In the genomic region with DNA sequence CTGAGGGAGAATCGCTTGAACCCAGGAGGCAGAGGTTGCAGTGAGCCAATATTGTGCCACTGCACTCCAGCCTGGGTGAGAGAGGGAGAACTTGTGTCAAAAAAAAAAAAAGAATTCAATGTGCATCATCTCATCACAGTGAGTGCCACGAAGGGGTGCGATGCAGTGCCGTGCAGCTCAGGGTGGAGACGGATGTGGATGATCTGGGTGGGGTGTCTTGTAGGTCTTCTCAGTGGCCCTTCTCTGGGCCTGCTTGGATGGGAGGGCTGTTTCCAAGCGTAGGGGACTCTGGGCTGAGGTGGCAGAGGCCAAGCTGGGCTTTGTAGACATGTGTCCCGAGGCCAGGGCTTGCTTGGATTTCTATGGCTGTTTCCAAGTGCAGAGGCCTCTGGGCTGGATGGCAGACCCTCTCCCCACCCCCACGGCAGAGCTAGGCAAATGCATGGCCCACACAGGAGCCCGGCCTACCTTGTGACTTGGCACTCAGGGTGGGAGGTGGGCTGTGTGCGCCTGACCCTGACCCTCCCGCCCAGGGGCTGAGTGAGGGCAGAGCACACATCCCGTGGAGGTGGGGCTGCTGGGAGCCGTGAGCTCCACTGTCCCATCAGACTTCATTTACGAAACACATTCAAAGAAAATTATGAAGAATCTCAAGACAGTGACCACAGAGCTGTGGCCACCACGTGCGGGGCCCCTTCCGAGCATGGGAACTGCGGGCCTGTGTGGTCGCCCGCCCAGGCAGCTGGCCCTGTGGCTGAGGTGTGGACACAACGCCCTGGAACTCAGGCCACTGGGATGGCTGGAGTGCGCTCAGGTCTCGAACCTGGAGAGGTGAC, we compare ENCODE assay signal across 15 cellular contexts.
"Had no signal": no experiment of that assay in that cellular context is flagged by ENCODE, and none has a peak within 500 bp of the region (broad histone marks: within the 10 kb centered on the region; RNA-seq: fewer than 3 reads in every experiment).

No MANE protein-coding gene starts in this region.

- H3K9me3 ChIP-seq: adrenal gland, gastroesophageal sphincter, heart right ventricle, testis had no signal

- ATAC-seq: activated CD8-positive, alpha-beta T cell treated with anti-CD3 and anti-CD28 coated beads for 36 hours; gastroesophageal sphincter; heart right ventricle; stimulated activated naive CD8-positive, alpha-beta T cell treated with anti-CD3 and anti-CD28 coated beads, Interleukin-15, amount 100 ng/mL, for 72 hours; WTC11 had no signal

- H3K27me3 Mint-ChIP-seq: activated CD8-positive, alpha-beta T cell treated with anti-CD3 and anti-CD28 coated beads for 36 hours; stimulated activated naive CD8-positive, alpha-beta T cell treated with anti-CD3 and anti-CD28 coated beads, Interleukin-15, amount 100 ng/mL, for 72 hours had no signal

- H3K9me3 Mint-ChIP-seq: activated CD8-positive, alpha-beta T cell treated with anti-CD3 and anti-CD28 coated beads for 36 hours; activated naive CD4-positive, alpha-beta T cell treated with anti-CD3 and anti-CD28 coated beads, Interleukin-2, amount 10 ng/mL, durations not matched to agents 7 days and 5 days; naive B cell; stimulated activated naive CD8-positive, alpha-beta T cell treated with anti-CD3 and anti-CD28 coated beads, Interleukin-15, amount 100 ng/mL, for 72 hours had no signal

- H3K27me3 ChIP-seq: adrenal gland, dorsolateral prefrontal cortex, gastroesophageal sphincter, testis had no signal

- H3K4me3 Mint-ChIP-seq: activated CD8-positive, alpha-beta T cell treated with anti-CD3 and anti-CD28 coated beads for 36 hours; activated naive CD4-positive, alpha-beta T cell treated with anti-CD3 and anti-CD28 coated beads, Interleukin-2, amount 10 ng/mL, durations not matched to agents 7 days and 5 days; naive B cell; stimulated activated naive CD8-positive, alpha-beta T cell treated with anti-CD3 and anti-CD28 coated beads, Interleukin-15, amount 100 ng/mL, for 72 hours; WTC11 had no signal

- H3K27ac Mint-ChIP-seq: activated CD8-positive, alpha-beta T cell treated with anti-CD3 and anti-CD28 coated beads for 36 hours; activated naive CD4-positive, alpha-beta T cell treated with anti-CD3 and anti-CD28 coated beads, Interleukin-2, amount 10 ng/mL, durations not matched to agents 7 days and 5 days; naive B cell; progenitor cell of endocrine pancreas; WTC11 had no signal

- H3K27ac ChIP-seq: adrenal gland, dorsolateral prefrontal cortex, gastroesophageal sphincter, heart right ventricle, testis had no signal

- DNase-seq: activated CD4-positive, alpha-beta T cell treated with anti-CD3 and anti-CD28 coated beads for 48 hours; activated CD8-positive, alpha-beta T cell treated with anti-CD3 and anti-CD28 coated beads for 36 hours; activated naive CD4-positive, alpha-beta T cell treated with anti-CD3 and anti-CD28 coated beads, Interleukin-2, amount 10 ng/mL, durations not matched to agents 7 days and 5 days; adrenal gland; heart right ventricle; mammary epithelial cell; naive B cell; stimulated activated naive CD8-positive, alpha-beta T cell treated with anti-CD3 and anti-CD28 coated beads, Interleukin-15, amount 100 ng/mL, for 72 hours; T-helper 2 cell; testis had no signal

- H3K4me2 ChIP-seq: smooth muscle cell had no signal

- H3K4me1 ChIP-seq: adrenal gland, gastroesophageal sphincter, heart right ventricle, testis had no signal

- H3K36me3 Mint-ChIP-seq: activated naive CD4-positive, alpha-beta T cell treated with anti-CD3 and anti-CD28 coated beads, Interleukin-2, amount 10 ng/mL, durations not matched to agents 7 days and 5 days; naive B cell had no signal

- H3K36me3 ChIP-seq: adrenal gland, gastroesophageal sphincter, heart right ventricle had no signal

- H3K4me3 ChIP-seq: adrenal gland, dorsolateral prefrontal cortex, gastroesophageal sphincter, heart right ventricle, smooth muscle cell, testis had no signal

- H3K4me1 Mint-ChIP-seq: activated naive CD4-positive, alpha-beta T cell treated with anti-CD3 and anti-CD28 coated beads, Interleukin-2, amount 10 ng/mL, durations not matched to agents 7 days and 5 days; WTC11 had no signal
